Comparison of ENCODE assay signal across 8 cellular contexts in the genomic region with DNA sequence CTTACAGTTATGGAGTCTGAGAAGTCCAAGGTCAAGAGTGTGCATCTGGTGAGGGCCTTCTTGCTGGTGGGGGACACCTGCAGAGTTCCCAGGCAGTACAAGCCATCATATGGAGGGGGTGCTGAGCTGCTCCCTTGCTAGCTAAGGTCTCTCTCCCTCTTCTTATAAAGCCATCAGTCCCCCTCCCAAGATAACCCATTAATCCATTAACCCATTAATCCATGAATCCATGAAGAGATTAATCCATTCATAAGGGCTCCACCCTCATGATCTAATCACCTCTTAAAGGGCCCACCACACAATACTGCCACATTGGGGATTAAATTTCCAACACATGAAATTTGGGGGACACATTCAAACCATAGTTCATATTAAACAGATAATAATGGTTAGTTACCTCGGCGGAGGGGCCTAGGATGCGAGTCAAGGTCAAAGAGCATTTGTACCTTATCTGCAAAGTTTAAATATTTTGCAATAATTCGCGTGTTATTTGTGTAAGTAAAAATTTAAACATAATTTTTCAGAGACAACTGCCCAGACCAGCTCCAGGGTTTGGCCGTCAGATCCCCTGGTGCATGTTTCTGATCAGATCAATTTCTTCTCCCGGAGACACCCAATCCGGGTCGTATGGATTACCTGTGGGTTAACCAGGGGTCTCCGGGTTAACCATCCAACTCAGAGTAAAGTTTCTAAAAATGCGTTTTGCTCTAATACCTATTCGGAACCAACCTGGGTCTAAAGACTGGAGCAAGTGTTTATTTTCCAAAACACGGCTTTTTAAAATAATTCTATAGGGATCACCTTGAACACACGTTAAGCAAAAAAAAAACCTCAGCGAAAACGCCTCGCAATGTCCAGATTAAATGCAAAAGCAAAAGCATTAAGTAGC. TPM values are rescaled to one million over a fixed set of nuclear protein-coding genes. Genes with fewer than 3 reads are reported as not detected.
DNase-seq lines count a peak whose midpoint lies in the region; ATAC-seq, FAIRE-seq and TF ChIP-seq lines count a peak whose summit lies in the region.

No MANE protein-coding gene starts in this region.

- no peaks in the 10 kb centered on the region for H3K36me3 ChIP-seq in IMR-90 (ENCODE audit: control insufficient read depth, insufficient read depth, low read length)
- H3K36me3 ChIP-seq in iPS-18a (ENCODE audit: control insufficient read depth, low read depth, low read length): no peaks in the 10 kb centered on the region

- BruUV-seq in IMR-90 (replicated peaks; lab: Mats Ljungman, UMichigan): no TSS peak

- H3K9me1 ChIP-seq in IMR-90 (ENCODE audit: insufficient read depth, low read length): 0 out of 2 replicates have a peak, but pooled peaks cover 2% of the 10 kb centered on the region

- TF ChIP-seq POLR2A in IMR-90 (IDR thresholded peaks at IDR 0.05; ENCODE audit: low read depth, low read length): peak; percentile 26; the same call in 1 of the 2 replicates

- peak overlapping the region; percentile 8 for H3K56ac ChIP-seq in IMR-90 (ENCODE audit: extremely low read depth, insufficient read depth, low read length)

- H3K4me1 ChIP-seq in IMR-90 (ENCODE audit: control insufficient read depth, insufficient read depth, low read length) (peaks cover 6% of the 10 kb centered on the region; the same call in 1 of the 2 replicates), iPS-18a (ENCODE audit: control insufficient read depth, low read depth, low read length) (peaks cover 3% of the 10 kb centered on the region)

- peaks cover 3 to 33% of the 10 kb centered on the region in 2 experiments; a peak in 2 of 4 replicates for H3K79me1 ChIP-seq in IMR-90 (ENCODE audit: low read depth in 1 of 2, low read length in 2 of 2)

- no peak overlapping the region for H3K14ac ChIP-seq in IMR-90 (replicated peaks; ENCODE audit: low read depth, low read length)

- H2AK9ac ChIP-seq in IMR-90 (replicated peaks; ENCODE audit: low read depth, low read length, poor library complexity): no peak overlapping the region

- peak overlapping the region; percentile 90 for H3K4me2 ChIP-seq in IMR-90 (ENCODE audit: low read depth, low read length)

- no peaks in the 10 kb centered on the region for H3K27me3 ChIP-seq in IMR-90 (ENCODE audit: control insufficient read depth, insufficient read depth, low read length)
- H3K27me3 ChIP-seq in iPS-18a (ENCODE audit: control insufficient read depth, insufficient read depth, low read length): no peaks in the 10 kb centered on the region

- no peak overlapping the region for H4K91ac ChIP-seq in IMR-90 (ENCODE audit: insufficient read depth, low read depth, low read length)

- H3K4ac ChIP-seq in IMR-90 (ENCODE audit: low read depth, low read length): no peak overlapping the region

- peaks cover 49% of the 10 kb centered on the region for H3K36me3 Mint-ChIP-seq in activated T-helper 17 cell treated with anti-CD3 and anti-CD28 coated beads, Interleukin-2, amount 50 U/mL, for 72 hours (ENCODE audit: low read depth)

- DNase-seq in IMR-90: no peak
- peak; percentile 39 for DNase-seq in stimulated activated CD8-positive, alpha-beta memory T cell treated with anti-CD3 and anti-CD28 coated beads, Interleukin-4, amount 100 ng/mL, for 48 hours

- H3K9ac ChIP-seq in IMR-90 (ENCODE audit: low read depth, low read length) (peak overlapping the region; percentile 51), iPS-18a (ENCODE audit: low read length) (peak overlapping the region; percentile 50)

- H3K4me1 Mint-ChIP-seq in activated T-helper 17 cell treated with anti-CD3 and anti-CD28 coated beads, Interleukin-2, amount 50 U/mL, for 72 hours: peaks cover 35% of the 10 kb centered on the region

- no peak overlapping the region for H2BK20ac ChIP-seq in IMR-90 (ENCODE audit: low read depth, low read length)

- intact Hi-C loops in IMR-90 (cut with micrococcal nuclease): loop anchor here (1.0 to 10.0 kb wide), 5 partner anchors 90 to 294 kb away; a partner anchor contains a TSS

- WGBS in IMR-90 (ENCODE audit: extremely low coverage in 2 of 2, insufficient read length in 1 of 2), 2 experiments: 0% methylated on average over 3 of the region's 17 CpGs; no CpG with 5 or more reads in 1 of the 2 experiments

- ATAC-seq in IMR-90 (ENCODE audit: low read depth) (no peak), HG03108 (IDR thresholded peaks at IDR 0.05; ENCODE audit: unreplicated experiment) (no peak), HG03565 (IDR thresholded peaks at IDR 0.05; ENCODE audit: unreplicated experiment) (no peak), HG03342 (IDR thresholded peaks at IDR 0.05; ENCODE audit: unreplicated experiment) (no peak)
- no peak for ATAC-seq in activated T-helper 17 cell treated with anti-CD3 and anti-CD28 coated beads, Interleukin-2, amount 50 U/mL, for 72 hours (replicated peaks)

- no peaks in the 10 kb centered on the region for H3K9me3 Mint-ChIP-seq in activated T-helper 17 cell treated with anti-CD3 and anti-CD28 coated beads, Interleukin-2, amount 50 U/mL, for 72 hours

- H3K18ac ChIP-seq in IMR-90 (ENCODE audit: low read depth, low read length): no peak overlapping the region

- peak; percentile 3 for FAIRE-seq in G401.6 (lab: Jason Lieb, UNC)

- peaks cover 34% of the 10 kb centered on the region for H4K20me1 ChIP-seq in IMR-90 (ENCODE audit: insufficient read depth, low read length)

- H2BK5ac ChIP-seq in IMR-90 (ENCODE audit: low read depth, low read length, poor library complexity, severe bottlenecking): no peak overlapping the region

- H3K27ac Mint-ChIP-seq in activated T-helper 17 cell treated with anti-CD3 and anti-CD28 coated beads, Interleukin-2, amount 50 U/mL, for 72 hours: peak overlapping the region; percentile 100

- H3K27me3 Mint-ChIP-seq in activated T-helper 17 cell treated with anti-CD3 and anti-CD28 coated beads, Interleukin-2, amount 50 U/mL, for 72 hours: no peaks in the 10 kb centered on the region

- no peak for TF ChIP-seq CTCF in IMR-90 (conservative IDR thresholded peaks at IDR 0.05; ENCODE audit: low read depth, low read length)

- peak overlapping the region; percentile 94 for H2AFZ ChIP-seq in IMR-90 (replicated peaks; ENCODE audit: low read length, poor library complexity)

- no peak overlapping the region for H2BK120ac ChIP-seq in IMR-90 (ENCODE audit: low read depth, low read length)

- no peak for TF ChIP-seq RAD21 in IMR-90 (IDR thresholded peaks at IDR 0.05; ENCODE audit: low read length)

- H3K4me3 ChIP-seq in IMR-90 (ENCODE audit: insufficient read depth, low read depth, low read length): peak overlapping the region; percentile 75
- H3K4me3 ChIP-seq in iPS-18a (ENCODE audit: low read length): peak overlapping the region; percentile 94

- H3K4me3 Mint-ChIP-seq in activated T-helper 17 cell treated with anti-CD3 and anti-CD28 coated beads, Interleukin-2, amount 50 U/mL, for 72 hours: peak overlapping the region; percentile 91

- in situ Hi-C loops in IMR-90 (cut with MboI; ENCODE audit: low sequenced_read_pairs): loop anchor here (5.0 to 10.0 kb wide), 2 partner anchors 94 to 292 kb away; a partner anchor contains a TSS

- no peak overlapping the region for H3K23ac ChIP-seq in IMR-90 (ENCODE audit: low read depth, low read length)

- POLR2A ChIA-PET in IMR-90 (lab: Charles Lee; ENCODE audit: unreplicated experiment): interaction anchor here (0.6 kb wide), 1 partner anchor 10 kb away, joined by 3 read pairs; no protein-coding TSS in a partner anchor

- CTCF ChIA-PET in IMR-90 (lab: Yijun Ruan, JAX): interaction anchor here (0.5 to 0.7 kb wide), 4 partner anchors 90 to 1265 kb away, joined by 3 to 5 read pairs (median 4); a partner anchor contains a TSS

- H3K27ac ChIP-seq in IMR-90 (ENCODE audit: insufficient read depth, low read length) (no peak overlapping the region; the same call in 1 of the 2 replicates), iPS-18a (ENCODE audit: low read length) (no peak overlapping the region)

- dilution Hi-C loops in IMR-90 (cut with HindIII; ENCODE audit: low sequenced_read_pairs, unreplicated experiment): no loop called here

- no peak overlapping the region for H2AK5ac ChIP-seq in IMR-90 (ENCODE audit: low read depth, low read length)

- no peak overlapping the region for H4K5ac ChIP-seq in IMR-90 (ENCODE audit: low read depth, low read length)

- H2BK15ac ChIP-seq in IMR-90 (ENCODE audit: low read depth, low read length): no peak overlapping the region

- H3K9me3 ChIP-seq in IMR-90 (ENCODE audit: control insufficient read depth, insufficient read depth, low read length) (no peaks in the 10 kb centered on the region), iPS-18a (ENCODE audit: control insufficient read depth, low read depth, low read length) (no peaks in the 10 kb centered on the region)

- no peak overlapping the region; a peak in 1 of 4 replicates for H4K8ac ChIP-seq in IMR-90 (ENCODE audit: low read depth in 2 of 2, low read length in 2 of 2)

TF ChIP-seq in IMR-90, 13 proteins besides CTCF, POLR2A, EP300 and RAD21:
- TF ChIP-seq RCOR1 (IDR thresholded peaks at IDR 0.05; ENCODE audit: insufficient replicate concordance, low read length) (no peak), MAFK (IDR thresholded peaks at IDR 0.05; ENCODE audit: low read depth, low read length) (peak; percentile 73; the same call in 1 of the 2 replicates), SMC3 (IDR thresholded peaks at IDR 0.05; ENCODE audit: low read depth, low read length) (no peak), BHLHE40 (IDR thresholded peaks at IDR 0.05; ENCODE audit: low read depth, low read length) (no peak), CEBPB (IDR thresholded peaks at IDR 0.05; ENCODE audit: low read depth, low read length) (0 out of 2 replicates have a peak, but pooled peaks have one; percentile 3)
- TF ChIP-seq, protein P1, sequence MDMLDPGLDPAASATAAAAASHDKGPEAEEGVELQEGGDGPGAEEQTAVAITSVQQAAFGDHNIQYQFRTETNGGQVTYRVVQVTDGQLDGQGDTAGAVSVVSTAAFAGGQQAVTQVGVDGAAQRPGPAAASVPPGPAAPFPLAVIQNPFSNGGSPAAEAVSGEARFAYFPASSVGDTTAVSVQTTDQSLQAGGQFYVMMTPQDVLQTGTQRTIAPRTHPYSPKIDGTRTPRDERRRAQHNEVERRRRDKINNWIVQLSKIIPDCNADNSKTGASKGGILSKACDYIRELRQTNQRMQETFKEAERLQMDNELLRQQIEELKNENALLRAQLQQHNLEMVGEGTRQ (IDR thresholded peaks at IDR 0.05; ENCODE audit: low read depth, low read length): no peak

RNA-seq across cellular contexts. Expression of a gene that starts 0.7 kb away (rescaled TPM):
- total RNA-seq in IMR-90 (2012; rRNA removed): 19.9 and 71.1 TPM in 2 replicates
- polyA plus RNA-seq in IMR-90 (2012; rRNA removed): 46.0 and 49.5 TPM in 2 replicates
- 19.8 and 21.1 TPM in 2 replicates for polyA plus RNA-seq in IMR-90 (2012; cell fraction: cytosol; rRNA removed)
- polyA plus RNA-seq in IMR-90 (2012; cell fraction: nucleus; rRNA removed; ENCODE audit: low replicate concordance): 49.8 and 64.8 TPM in 2 replicates
- total RNA-seq in activated T-helper 17 cell treated with anti-CD3 and anti-CD28 coated beads, Interleukin-2, amount 50 U/mL, for 72 hours: 10 to 100 TPM; 48.9 to 76.2 TPM
